1 cellular context compared by ENCODE assay signal in the genomic region with DNA sequence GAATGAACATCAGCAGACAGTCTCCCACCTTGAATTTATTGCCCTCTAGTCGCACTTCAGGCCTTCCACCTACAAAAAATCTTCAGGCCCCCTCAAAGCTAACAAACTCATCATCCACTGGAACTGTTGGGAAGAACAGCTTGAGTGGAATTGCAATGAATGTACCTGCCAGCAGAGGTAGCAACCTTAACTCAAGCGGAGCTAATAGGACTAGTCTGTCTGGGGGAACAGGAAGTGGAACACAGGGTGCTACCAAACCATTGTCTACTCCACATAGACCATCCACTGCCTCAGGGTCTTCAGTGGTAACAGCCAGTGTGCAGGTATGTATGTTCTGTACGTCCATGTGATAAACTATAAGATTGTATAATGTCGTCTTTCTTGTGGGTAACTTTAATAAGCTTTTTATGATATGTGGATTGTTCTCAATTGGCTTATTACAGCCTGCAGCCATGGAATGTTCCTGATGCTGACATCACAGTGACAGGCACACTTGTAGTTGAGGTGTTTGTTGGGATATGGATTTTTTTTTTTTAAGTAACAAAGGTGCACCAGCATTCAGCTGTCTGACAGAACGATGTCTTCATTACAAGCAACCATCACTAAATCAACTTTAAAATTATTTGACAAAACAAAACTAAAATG.
TF ChIP-seq lines count a peak whose summit lies in the region.

No MANE protein-coding gene starts in this region.

TF ChIP-seq in GM12878, 131 proteins besides CTCF, POLR2A, EP300 and RAD21:
- no peak for TF ChIP-seq ZSCAN29 (IDR thresholded peaks at IDR 0.05)
